In genomic region chr14:105475269-105475915, GRCh38 we compare ENCODE assay signal across 1 cellular context.
TF ChIP-seq lines count a peak whose summit lies in the region.

No MANE protein-coding gene starts in this region.

TF ChIP-seq in SK-N-SH, 30 proteins besides CTCF, POLR2A, EP300 and RAD21 (continued from another document):
- TF ChIP-seq ZBTB33 (IDR thresholded peaks at IDR 0.05; ENCODE audit: borderline replicate concordance, low read depth) = no peak
- TF ChIP-seq USF2 (IDR thresholded peaks at IDR 0.05; ENCODE audit: borderline replicate concordance, low read depth, low read length) = no peak
- 0 out of 2 replicates have a peak, but pooled peaks have one; percentile 18 for TF ChIP-seq POLR2AphosphoS5 (IDR thresholded peaks at IDR 0.05; ENCODE audit: low read depth, low read length)
- TF ChIP-seq, protein P1, sequence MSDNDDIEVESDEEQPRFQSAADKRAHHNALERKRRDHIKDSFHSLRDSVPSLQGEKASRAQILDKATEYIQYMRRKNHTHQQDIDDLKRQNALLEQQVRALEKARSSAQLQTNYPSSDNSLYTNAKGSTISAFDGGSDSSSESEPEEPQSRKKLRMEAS (IDR thresholded peaks at IDR 0.05; ENCODE audit: low read depth) = peak; percentile 21; the same call in 1 of the 2 replicates
- peak; percentile 33; the same call in 1 of the 2 replicates for TF ChIP-seq FOSL2 (IDR thresholded peaks at IDR 0.05; ENCODE audit: borderline replicate concordance, low read depth)
- no peak for TF ChIP-seq SMC3 (IDR thresholded peaks at IDR 0.05; ENCODE audit: low read depth, low read length)
- TF ChIP-seq GATA2 (CRISPR knock-in tag; IDR thresholded peaks at IDR 0.05) = no peak
- TF ChIP-seq NRF1 (IDR thresholded peaks at IDR 0.05; ENCODE audit: low read depth, low read length) = no peak
TF ChIP-seq in SK-N-SH: peak in this region for 4.
